In the genomic region with DNA sequence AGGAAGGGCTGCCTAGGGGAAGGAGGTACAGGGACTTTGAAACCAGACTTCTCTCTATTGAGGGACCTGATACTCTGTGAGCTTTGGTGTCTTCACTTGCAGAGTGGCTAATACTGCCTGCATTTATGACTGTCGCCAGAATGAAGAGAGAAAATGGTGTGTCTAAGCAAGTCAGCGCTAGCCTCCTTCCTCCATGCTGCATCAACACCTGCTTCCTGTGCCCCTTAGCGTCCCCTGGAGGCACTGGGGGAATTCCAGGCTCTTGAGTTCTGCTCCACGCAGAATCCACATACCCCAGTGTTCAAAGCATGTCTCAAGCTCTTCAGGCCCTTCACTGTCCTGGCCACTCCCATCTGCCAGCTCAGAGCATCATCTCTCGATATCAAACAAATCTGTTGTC, we compare ENCODE assay signal across 1 cellular context.
TF ChIP-seq lines count a peak whose summit lies in the region.

No MANE protein-coding gene starts in this region.

TF ChIP-seq in SK-N-SH, 30 proteins besides CTCF, POLR2A, EP300 and RAD21 (continued from another document):
- TF ChIP-seq YY1 (IDR thresholded peaks at IDR 0.05; ENCODE audit: low read depth) (no peak), FOSL2 (IDR thresholded peaks at IDR 0.05; ENCODE audit: borderline replicate concordance, low read depth) (no peak), MEF2A (IDR thresholded peaks at IDR 0.05; ENCODE audit: borderline replicate concordance, low read depth) (no peak)
